Comparison of ENCODE assay signal across 8 cellular contexts in the genomic region with DNA sequence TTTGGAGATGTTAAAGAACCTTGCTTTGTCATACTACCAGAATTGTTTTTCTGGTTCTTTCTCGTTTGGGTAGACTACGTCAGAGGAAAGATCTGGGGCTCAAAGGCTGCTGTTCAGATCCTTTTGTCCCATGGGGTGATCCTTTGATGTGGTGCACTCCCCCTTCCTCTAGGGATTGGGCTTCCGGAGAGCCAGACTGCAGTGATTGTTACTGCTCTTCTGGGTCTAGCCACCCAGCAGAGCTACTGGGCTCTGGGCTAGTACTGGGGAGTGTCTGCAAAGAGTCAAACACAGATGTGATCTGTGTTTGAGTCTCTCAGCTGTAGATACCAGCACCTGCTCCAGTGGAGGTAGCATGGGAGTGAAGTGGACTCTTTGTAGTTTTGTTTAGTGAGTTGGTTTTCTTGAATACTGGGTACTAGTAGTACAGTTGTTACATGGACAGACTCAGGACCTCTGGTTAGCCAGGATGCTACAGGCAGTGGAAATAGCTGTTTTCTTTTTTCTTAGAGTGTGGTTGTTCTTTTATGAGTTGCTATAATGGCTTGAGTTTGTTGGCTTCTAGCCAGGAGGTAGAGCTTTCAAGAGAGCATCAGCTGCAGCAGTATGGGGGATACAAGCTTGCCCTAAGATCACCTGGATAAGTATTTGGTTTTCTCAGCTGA. TPM values are rescaled to one million over a fixed set of nuclear protein-coding genes. Genes with fewer than 3 reads are reported as not detected.
A peak's percentile ranks its signal among the peaks of the same experiment; 100 is the strongest.
DNase-seq lines count a peak whose midpoint lies in the region; ATAC-seq and TF ChIP-seq lines count a peak whose summit lies in the region.

No MANE protein-coding gene starts in this region.

- H3K9me3 Mint-ChIP-seq in activated T-cell treated with anti-CD3 and anti-CD28 coated beads, Interleukin-2, amount 50 U/mL, for 24 hours = no peaks in the 10 kb centered on the region

- H3K4me3 ChIP-seq in Panc1 (ENCODE audit: low read depth in 2 of 2, low read length in 2 of 2) = no peak overlapping the region
- H3K4me3 ChIP-seq in dorsolateral prefrontal cortex = no peak overlapping the region

- H3K27ac Mint-ChIP-seq in activated T-cell treated with anti-CD3 and anti-CD28 coated beads, Interleukin-2, amount 50 U/mL, for 24 hours = peak overlapping the region; percentile 79

- BruUV-seq in Panc1 (replicated peaks; lab: Mats Ljungman, UMichigan) = no TSS peak

- peak overlapping the region; percentile 59 for H3K27ac ChIP-seq in Panc1 (ENCODE audit: low read length)
- H3K27ac ChIP-seq in dorsolateral prefrontal cortex = peak overlapping the region in 43 of 59 donors; percentile 3 to 84 (median 53)

- no peak overlapping the region for H3K4me3 Mint-ChIP-seq in activated T-cell treated with anti-CD3 and anti-CD28 coated beads, Interleukin-2, amount 50 U/mL, for 24 hours

- intact Hi-C loops in Panc1 (cut with micrococcal nuclease; ENCODE audit: unreplicated experiment) = no loop called here
- intact Hi-C loops in dorsolateral prefrontal cortex (cut with DNase I) = no loop called here

- ATAC-seq in Panc1 (peak; percentile 43), GM18868 (IDR thresholded peaks at IDR 0.05; ENCODE audit: unreplicated experiment) (no peak)

- no peaks in the 10 kb centered on the region for H3K27me3 Mint-ChIP-seq in activated T-cell treated with anti-CD3 and anti-CD28 coated beads, Interleukin-2, amount 50 U/mL, for 24 hours

- H3K27me3 ChIP-seq in Panc1 (ENCODE audit: control insufficient read depth, insufficient read depth, low read length) = no peaks in the 10 kb centered on the region
- H3K27me3 ChIP-seq in dorsolateral prefrontal cortex = no peaks in the 10 kb centered on the region

- peaks cover 15% of the 10 kb centered on the region for H3K36me3 Mint-ChIP-seq in activated T-cell treated with anti-CD3 and anti-CD28 coated beads, Interleukin-2, amount 50 U/mL, for 24 hours (ENCODE audit: low read depth)

- peaks cover 51% of the 10 kb centered on the region for H3K4me1 Mint-ChIP-seq in activated T-cell treated with anti-CD3 and anti-CD28 coated beads, Interleukin-2, amount 50 U/mL, for 24 hours (ENCODE audit: low read depth)

- CTCF ChIA-PET in Panc1 (lab: Charles Lee) = no interaction called here

- peaks cover 17% of the 10 kb centered on the region for H3K4me1 ChIP-seq in Panc1 (ENCODE audit: control insufficient read depth, insufficient read depth, low read length)

- H3K36me3 ChIP-seq in Panc1 (ENCODE audit: control insufficient read depth, insufficient read depth, low read length) = no peaks in the 10 kb centered on the region

- DNase-seq in activated T-cell treated with anti-CD3 and anti-CD28 coated beads, Interleukin-2, amount 50 U/mL, for 24 hours = no peak
- DNase-seq in activated T-cell treated with anti-CD3 and anti-CD28 coated beads, Interleukin-2, amount 50 U/mL, for 48 hours = no peak
- DNase-seq in Panc1 (ENCODE audit: low read depth, low spot score) = no peak
- DNase-seq in dorsolateral prefrontal cortex = no peak
- DNase-seq in smooth muscle cell of the brain vasculature (ENCODE audit: low read depth, low spot score) = peak; percentile 72
- no peak for DNase-seq in NCI-H446 (lab: John Stamatoyannopoulos, UW)
- no peak for DNase-seq in cortex of kidney (lab: John Stamatoyannopoulos, UW)

- in situ Hi-C loops in Panc1 (cut with HindIII; ENCODE audit: low pct_unique_long_range_greater_than_20kb, low sequenced_read_pairs) = no loop called here

- no peaks in the 10 kb centered on the region for H3K9me3 ChIP-seq in Panc1 (ENCODE audit: control insufficient read depth, insufficient read depth, low read depth, low read length)

- POLR2A ChIA-PET in Panc1 (lab: Charles Lee) = no interaction called here

- TF ChIP-seq CTCF in Panc1 (IDR thresholded peaks at IDR 0.05) (no peak), dorsolateral prefrontal cortex (IDR thresholded peaks at IDR 0.05 in 54 of 56, conservative IDR thresholded peaks at IDR 0.05 in 2 of 56; ENCODE audit: low read depth in 1 of 56, partially characterized antibody in 56 of 56) (no peak)

RNA-seq across cellular contexts. Expression of a gene that starts 34.4 kb away (rescaled TPM):
- total RNA-seq in Panc1 (2021; ENCODE audit: unreplicated experiment) (20.3 TPM), dorsolateral prefrontal cortex (10 to 100 TPM in 118 of 120 experiments, 1 to 10 TPM in 2; 9.4 to 25.7 (median 18.1) TPM)
- polyA plus RNA-seq in Panc1 (2012; ENCODE audit: insufficient read length) = 23.9 TPM
